In genomic region chr13:111505175-111505777, GRCh38 we compare ENCODE assay signal across 15 cellular contexts.
DNase-seq lines count a peak whose midpoint lies in the region; ATAC-seq, FAIRE-seq and TF ChIP-seq lines count a peak whose summit lies in the region.
"Had no signal": no experiment of that assay in that cellular context is flagged by ENCODE, and none has a peak within 500 bp of the region (broad histone marks: within the 10 kb centered on the region; RNA-seq: fewer than 3 reads in every experiment).

No MANE protein-coding gene starts in this region.

- peak; percentile 42; the same call in 1 of the 2 replicates for TF ChIP-seq RAD21 in Ishikawa (IDR thresholded peaks at IDR 0.05; ENCODE audit: low read depth)
- no peak for TF ChIP-seq RAD21 in GM12878 (IDR thresholded peaks at IDR 0.05; ENCODE audit: insufficient read depth, low read depth, low read length)

- SMC1A ChIA-PET in GM12878 (lab: Charles Lee; ENCODE audit: uncharacterized antibody, unreplicated experiment): no interaction called here

- CTCF ChIA-PET in GM12878 (lab: Yijun Ruan, JAX): interaction anchor here (0.6 kb wide), 1 partner anchor 31 kb away, joined by 3 read pairs; no protein-coding TSS in a partner anchor

- no peak overlapping the region for H3K27ac Mint-ChIP-seq in osteocyte (ENCODE audit: unreplicated experiment)
- H3K27ac Mint-ChIP-seq in stimulated activated memory B cell treated with anti-CD40 and anti-IgM and Interleukin-4, amounts not matched to agents 10 μg/mL and 1 μg/mL and 100 μg/mL, for 72 hours: no peak overlapping the region
- H3K27ac Mint-ChIP-seq: activated naive CD8-positive, alpha-beta T cell had no signal

- H3K9ac ChIP-seq in GM12878 (ENCODE audit: control insufficient read depth, insufficient read depth, low read length): no peak overlapping the region

- no peaks in the 10 kb centered on the region for H3K36me3 Mint-ChIP-seq in osteocyte (ENCODE audit: unreplicated experiment)
- H3K36me3 Mint-ChIP-seq in stimulated activated memory B cell treated with anti-CD40 and anti-IgM and Interleukin-4, amounts not matched to agents 10 μg/mL and 1 μg/mL and 100 μg/mL, for 72 hours: no peaks in the 10 kb centered on the region

- ATAC-seq in GM12878: no peak
- no peak for ATAC-seq in stimulated activated memory B cell treated with anti-CD40 and anti-IgM and Interleukin-4, amounts not matched to agents 10 μg/mL and 1 μg/mL and 100 μg/mL, for 72 hours

- POLR2A ChIA-PET in GM12878 (lab: Charles Lee): no interaction called here

- 36% methylated on average over 20 of the region's 20 CpGs for WGBS in GM12878 (ENCODE audit: insufficient coverage, insufficient replicate concordance, low lambda C conversion rate, missing lambda C conversion rate)

- RAD21 ChIA-PET in GM12878 (lab: Charles Lee; ENCODE audit: unreplicated experiment): interaction anchor here (0.7 to 1.0 kb wide), 2 partner anchors 887 to 939 kb away, joined by 3 read pairs; no protein-coding TSS in a partner anchor

- peak; percentile 5 for DNase-seq in NCI-H345 treated with DMSO at 0.1 percent for 48 hours (lab: John Stamatoyannopoulos, UW; ENCODE audit: unreplicated experiment)
- no peak for DNase-seq in NCI-H345 (lab: John Stamatoyannopoulos, UW)
- no peak for DNase-seq in GM12878 (ENCODE audit: low read depth, low spot score)
- DNase-seq in osteocyte (ENCODE audit: extremely low spot score, unreplicated experiment): no peak
- DNase-seq in pons (ENCODE audit: low spot score): no peak
- no peak for DNase-seq in NCI-H2107 (lab: John Stamatoyannopoulos, UW)
- DNase-seq: activated CD4-positive, alpha-beta T cell treated with anti-CD3 and anti-CD28 coated beads for 48 hours; NCI-H2029 treated with DMSO at 0.1 percent for 48 hours; uterus had no signal

- no peak overlapping the region for H3K4me3 ChIP-seq in GM12878
- H3K4me3 ChIP-seq: SJCRH30, uterus had no signal

- BruUV-seq in GM12878 (replicated peaks; lab: Mats Ljungman, UMichigan): no TSS peak

- no peaks in the 10 kb centered on the region for H3K4me1 Mint-ChIP-seq in osteocyte (ENCODE audit: unreplicated experiment)
- H3K4me1 Mint-ChIP-seq in stimulated activated memory B cell treated with anti-CD40 and anti-IgM and Interleukin-4, amounts not matched to agents 10 μg/mL and 1 μg/mL and 100 μg/mL, for 72 hours: no peaks in the 10 kb centered on the region

- H3K27me3 ChIP-seq in GM12878 (replicated peaks in 1 of 2; ENCODE audit: control insufficient read depth in 2 of 2, insufficient read depth in 2 of 2, low read length in 1 of 2): no peaks in the 10 kb centered on the region
- H3K27me3 ChIP-seq: SJCRH30, uterus had no signal

- no peaks in the 10 kb centered on the region; the same call in 2 of the 3 replicates for H3K9me3 ChIP-seq in GM12878 (replicated peaks; ENCODE audit: control insufficient read depth, insufficient read depth, low read length)
- H3K9me3 ChIP-seq: SJCRH30, uterus had no signal

- peaks cover 10% of the 10 kb centered on the region for H3K9me3 Mint-ChIP-seq in osteocyte (ENCODE audit: unreplicated experiment)
- H3K9me3 Mint-ChIP-seq in stimulated activated memory B cell treated with anti-CD40 and anti-IgM and Interleukin-4, amounts not matched to agents 10 μg/mL and 1 μg/mL and 100 μg/mL, for 72 hours: peaks cover 3% of the 10 kb centered on the region

- TF ChIP-seq CTCF in GM12878 (IDR thresholded peaks at IDR 0.05 in 2 of 3, conservative IDR thresholded peaks at IDR 0.05 in 1 of 3; ENCODE audit: control insufficient read depth in 2 of 3, extremely low read depth in 1 of 3, insufficient read depth in 1 of 3, low read depth in 3 of 3, low read length in 3 of 3) (peak in 2 of 3 experiments; percentile 1 to 4; a peak in 1 of 6 replicates), osteocyte (IDR thresholded peaks at IDR 0.05) (peak; percentile 17)

- FAIRE-seq in GM12878 (lab: Jason Lieb, UNC): no peak
- FAIRE-seq: A204.1, G401.6 had no signal

- no peaks in the 10 kb centered on the region for H3K4me1 ChIP-seq in GM12878 (ENCODE audit: control insufficient read depth, insufficient read depth, low read length)
- H3K4me1 ChIP-seq: SJCRH30, uterus had no signal

- no peaks in the 10 kb centered on the region for H3K27me3 Mint-ChIP-seq in osteocyte (ENCODE audit: unreplicated experiment)
- peaks cover 7% of the 10 kb centered on the region for H3K27me3 Mint-ChIP-seq in stimulated activated memory B cell treated with anti-CD40 and anti-IgM and Interleukin-4, amounts not matched to agents 10 μg/mL and 1 μg/mL and 100 μg/mL, for 72 hours

- TF ChIP-seq EP300 in Ishikawa (IDR thresholded peaks at IDR 0.05; ENCODE audit: borderline replicate concordance): no peak
- no peak for TF ChIP-seq EP300 in GM12878 (IDR thresholded peaks at IDR 0.05; ENCODE audit: borderline replicate concordance in 1 of 2, control insufficient read depth in 1 of 2, low read depth in 2 of 2, low read length in 2 of 2)

- no peak overlapping the region for H3K4me3 Mint-ChIP-seq in osteocyte (ENCODE audit: unreplicated experiment)
- H3K4me3 Mint-ChIP-seq in stimulated activated memory B cell treated with anti-CD40 and anti-IgM and Interleukin-4, amounts not matched to agents 10 μg/mL and 1 μg/mL and 100 μg/mL, for 72 hours: no peak overlapping the region
- H3K4me3 Mint-ChIP-seq: activated naive CD8-positive, alpha-beta T cell had no signal

- H4K20me1 ChIP-seq in GM12878 (ENCODE audit: control insufficient read depth, insufficient read depth): no peaks in the 10 kb centered on the region

- H3K27ac ChIP-seq in GM12878 (ENCODE audit: control insufficient read depth, insufficient read depth): no peak overlapping the region
- H3K27ac ChIP-seq: SJCRH30, uterus had no signal

- no peaks in the 10 kb centered on the region for H3K79me2 ChIP-seq in GM12878 (ENCODE audit: control insufficient read depth, insufficient read depth, low read length)

- no peak for TF ChIP-seq POLR2A in GM12878 (IDR thresholded peaks at IDR 0.05; ENCODE audit: low read depth, low read length)

- in situ Hi-C loops in GM12878 (cut with MboI): no loop called here

- H2AFZ ChIP-seq in GM12878 (ENCODE audit: control insufficient read depth, low read depth, low read length): no peak overlapping the region

- H3K36me3 ChIP-seq in GM12878 (ENCODE audit: control insufficient read depth in 2 of 2, insufficient read depth in 2 of 2, low read length in 1 of 2): no peaks in the 10 kb centered on the region
- H3K36me3 ChIP-seq: SJCRH30, uterus had no signal

- no peak overlapping the region for H3K4me2 ChIP-seq in GM12878 (ENCODE audit: control insufficient read depth, insufficient read depth)

- intact Hi-C loops in GM12878 (cut with micrococcal nuclease; ENCODE audit: unreplicated experiment): no loop called here

TF ChIP-seq in Ishikawa, 13 proteins besides CTCF, POLR2A, EP300 and RAD21 (continues in another document):
- TF ChIP-seq FOXM1 (IDR thresholded peaks at IDR 0.05; ENCODE audit: borderline replicate concordance, low read depth) (no peak), TEAD4 (IDR thresholded peaks at IDR 0.05) (no peak), MAX (IDR thresholded peaks at IDR 0.05) (no peak), CEBPB (IDR thresholded peaks at IDR 0.05) (no peak), EGR1 (IDR thresholded peaks at IDR 0.05) (no peak), YY1 (IDR thresholded peaks at IDR 0.05; ENCODE audit: low read depth) (no peak), USF1 (IDR thresholded peaks at IDR 0.05) (no peak)

TF ChIP-seq in GM12878, 131 proteins besides CTCF, POLR2A, EP300 and RAD21:
- no peak for TF ChIP-seq TAF1 (IDR thresholded peaks at IDR 0.05; ENCODE audit: borderline replicate concordance, low read depth, low read length)
- no peak for TF ChIP-seq IRF4 (IDR thresholded peaks at IDR 0.05; ENCODE audit: low read depth, low read length)
- no peak for TF ChIP-seq STAT3 (IDR thresholded peaks at IDR 0.05; ENCODE audit: low read depth, low read length)
- TF ChIP-seq MYC (IDR thresholded peaks at IDR 0.05; ENCODE audit: insufficient read depth, insufficient read length, insufficient replicate concordance, low read length, severe bottlenecking): no peak
- no peak for TF ChIP-seq MLLT1 (IDR thresholded peaks at IDR 0.05)
- no peak for TF ChIP-seq SREBF2 (IDR thresholded peaks at IDR 0.05; ENCODE audit: low read length)
- TF ChIP-seq IKZF1 (conservative IDR thresholded peaks at IDR 0.05): no peak
- TF ChIP-seq SMC3 (IDR thresholded peaks at IDR 0.05; ENCODE audit: borderline replicate concordance, low read length): no peak
- TF ChIP-seq CBX3 (IDR thresholded peaks at IDR 0.05; ENCODE audit: borderline replicate concordance, low read depth): no peak
- no peak for TF ChIP-seq IRF3 (IDR thresholded peaks at IDR 0.05)
- no peak for TF ChIP-seq KDM1A (IDR thresholded peaks at IDR 0.05; ENCODE audit: borderline replicate concordance)
- no peak for TF ChIP-seq PAX5 (IDR thresholded peaks at IDR 0.05; ENCODE audit: borderline replicate concordance, low read depth, low read length)
TF ChIP-seq in GM12878: peak in this region for 0.
